ENCODE assay signal across 11 cellular contexts in the genomic region with DNA sequence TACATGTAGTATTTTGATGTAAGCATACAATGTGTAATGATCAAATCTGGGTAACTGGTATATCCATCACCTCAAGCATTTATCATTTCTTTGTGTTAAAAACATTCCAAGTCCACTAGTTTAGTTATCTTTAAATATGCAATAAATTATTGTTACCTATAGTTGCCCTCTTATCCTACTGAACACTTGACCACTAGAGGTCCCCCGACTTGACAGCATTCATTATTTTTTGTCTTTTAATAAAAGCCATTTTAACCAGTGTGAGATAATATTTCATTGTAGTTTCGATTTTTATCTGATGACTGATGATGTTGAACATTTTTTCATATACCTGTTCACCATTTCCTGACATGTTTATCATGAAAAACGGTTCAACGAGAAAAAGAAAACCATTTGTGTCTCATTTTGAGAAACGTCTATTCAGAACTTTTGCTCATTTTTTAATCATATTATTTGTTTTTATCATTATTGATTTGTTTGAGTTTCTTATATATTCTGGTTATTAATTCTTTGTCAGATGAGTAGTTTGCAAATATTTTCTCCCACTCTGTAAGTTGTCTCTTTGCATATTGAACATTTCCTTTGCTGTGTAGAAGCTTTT.
DNase-seq lines count a peak whose midpoint lies in the region; ATAC-seq, FAIRE-seq and TF ChIP-seq lines count a peak whose summit lies in the region.
"Had no signal": no experiment of that assay in that cellular context is flagged by ENCODE, and none has a peak within 500 bp of the region (broad histone marks: within the 10 kb centered on the region; RNA-seq: fewer than 3 reads in every experiment).

No MANE protein-coding gene starts in this region.

- no peaks in the 10 kb centered on the region for H3K36me3 ChIP-seq in PC-9 (ENCODE audit: low read depth)

- FAIRE-seq in A549 (lab: Jason Lieb, UNC), result no peak
- FAIRE-seq: kidney had no signal

- POLR2A ChIA-PET in A549 (lab: Yijun Ruan, JAX) (no interaction called here), PC-9 (lab: Charles Lee; ENCODE audit: unreplicated experiment) (no interaction called here)

- peak; percentile 30 to 45; a peak in 3 of 5 replicates for TF ChIP-seq RAD21 in A549 (conservative IDR thresholded peaks at IDR 0.05 in 1 of 2, IDR thresholded peaks at IDR 0.05 in 1 of 2)

- H3K9me3 ChIP-seq in A549 (no peaks in the 10 kb centered on the region), PC-9 (ENCODE audit: insufficient read depth, low read depth) (no peaks in the 10 kb centered on the region)

- no peaks in the 10 kb centered on the region for H3K27me3 ChIP-seq in PC-9 (ENCODE audit: insufficient read depth, low read depth)

- no peak for TF ChIP-seq EP300 in A549 (IDR thresholded peaks at IDR 0.05)

- no peaks in the 10 kb centered on the region for H3K9me2 ChIP-seq in PC-9 (ENCODE audit: insufficient read depth)

- no peak overlapping the region for H3K4me2 ChIP-seq in A549
- H3K4me2 ChIP-seq in PC-9, result peak overlapping the region; percentile 16; the same call in 1 of the 2 replicates

- H3K79me2 ChIP-seq in PC-9 (ENCODE audit: low read depth), result no peaks in the 10 kb centered on the region

- no TSS peak for BruUV-seq in PC-9 (replicated peaks; lab: Mats Ljungman, UMichigan)

- TF ChIP-seq CTCF in A549 (IDR thresholded peaks at IDR 0.05), result peak; percentile 38
- peak; percentile 33 for TF ChIP-seq CTCF in GM12873 (IDR thresholded peaks at IDR 0.05; ENCODE audit: insufficient read depth, low read depth, low read length, missing control alignments)
- TF ChIP-seq CTCF in PC-9 (conservative IDR thresholded peaks at IDR 0.05), result peak; percentile 64
- TF ChIP-seq CTCF in fibroblast of mammary gland (conservative IDR thresholded peaks at IDR 0.05; ENCODE audit: control insufficient read depth, insufficient read depth, low read depth, low read length), result peak; percentile 54

- no peaks in the 10 kb centered on the region for H3K4me1 ChIP-seq in A549
- no peaks in the 10 kb centered on the region for H3K4me1 ChIP-seq in PC-9 (replicated peaks; ENCODE audit: insufficient read depth)

- H3K27ac ChIP-seq in A549 (no peak overlapping the region), PC-9 (no peak overlapping the region)

- no peak for TF ChIP-seq POLR2A in A549 (IDR thresholded peaks at IDR 0.05; ENCODE audit: low read length)

- intact Hi-C loops in PC-9 (cut with micrococcal nuclease; ENCODE audit: unreplicated experiment), result loop anchor here (10.0 kb wide), 1 partner anchor 171 kb away; no protein-coding TSS in a partner anchor

- no peaks in the 10 kb centered on the region for H4K20me1 ChIP-seq in PC-9 (ENCODE audit: insufficient read depth)

- H3K4me3 ChIP-seq in A549 (no peak overlapping the region), PC-9 (no peak overlapping the region), fibroblast of mammary gland (ENCODE audit: control insufficient read depth, low read depth, low read length) (no peak overlapping the region)

- peak in 1 of 2 experiments; percentile 23 for DNase-seq in A549 (ENCODE audit: low read depth in 1 of 2, low spot score in 1 of 2)
- DNase-seq in PC-9, result no peak
- peak; percentile 47 for DNase-seq in fibroblast of mammary gland (ENCODE audit: low read depth)
- no peak for DNase-seq in hippocampal formation (lab: John Stamatoyannopoulos, UW)
- DNase-seq in anterior cingulate cortex (lab: John Stamatoyannopoulos, UW), result no peak
- no peak for DNase-seq in Ammon's horn (ENCODE audit: low spot score)
- DNase-seq: kidney, NCI-H510A, retina had no signal

- ATAC-seq in A549, result no peak
- no peak for ATAC-seq in GM21619 (IDR thresholded peaks at IDR 0.05; ENCODE audit: unreplicated experiment)

- 19% methylated on average over 5 of the region's 5 CpGs for WGBS in A549 (ENCODE audit: missing lambda C conversion rate)

- CTCF ChIA-PET in A549 (lab: Yijun Ruan, JAX), result interaction anchor here (1.3 kb wide), 1 partner anchor 166 kb away, joined by 3 read pairs; no protein-coding TSS in a partner anchor
- CTCF ChIA-PET in PC-9 (lab: Charles Lee), result no interaction called here

- H2AFZ ChIP-seq in PC-9, result no peak overlapping the region

- H3F3A ChIP-seq in PC-9 (ENCODE audit: insufficient read depth, low read depth), result no peaks in the 10 kb centered on the region

TF ChIP-seq in A549, 52 proteins besides CTCF, POLR2A, EP300 and RAD21:
- TF ChIP-seq SMC3 (IDR thresholded peaks at IDR 0.05) (peak; percentile 32; the same call in 2 of the 3 replicates), POLR2AphosphoS2 (conservative IDR thresholded peaks at IDR 0.05; ENCODE audit: low read length) (no peak)
